ENCODE assay signal across 1 cellular context in the genomic region with DNA sequence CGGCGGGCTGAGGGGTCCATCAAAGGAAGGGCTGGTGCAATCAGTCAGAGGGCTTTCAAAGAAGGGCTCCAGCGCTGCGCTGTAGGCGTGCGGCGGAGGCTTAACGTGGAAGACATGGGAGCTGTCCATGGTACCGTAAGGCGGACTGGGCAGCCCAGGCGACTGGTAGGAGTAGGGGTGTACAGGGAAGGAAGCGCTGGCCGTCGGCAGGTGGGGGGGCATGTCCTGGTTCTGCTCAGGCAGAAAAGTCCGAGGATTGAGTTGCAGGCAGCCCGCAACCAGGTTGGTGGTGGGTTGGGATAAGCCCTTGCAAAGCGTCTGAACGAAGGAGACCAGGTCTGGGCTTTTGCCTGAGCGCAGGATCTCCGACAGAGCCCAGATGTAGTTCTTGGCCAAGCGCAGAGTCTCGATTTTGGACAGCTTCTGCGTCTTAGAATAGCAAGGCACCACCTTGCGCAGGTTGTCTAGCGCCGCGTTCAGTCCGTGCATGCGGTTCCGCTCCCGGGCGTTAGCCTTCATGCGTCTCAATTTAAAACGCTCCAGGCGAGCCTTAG.
TF ChIP-seq lines count a peak whose summit lies in the region.

No MANE protein-coding gene starts in this region.

TF ChIP-seq in HepG2, 621 proteins besides CTCF, POLR2A, EP300 and RAD21 (continued from another document and continues in another):
- TF ChIP-seq, protein P1, sequence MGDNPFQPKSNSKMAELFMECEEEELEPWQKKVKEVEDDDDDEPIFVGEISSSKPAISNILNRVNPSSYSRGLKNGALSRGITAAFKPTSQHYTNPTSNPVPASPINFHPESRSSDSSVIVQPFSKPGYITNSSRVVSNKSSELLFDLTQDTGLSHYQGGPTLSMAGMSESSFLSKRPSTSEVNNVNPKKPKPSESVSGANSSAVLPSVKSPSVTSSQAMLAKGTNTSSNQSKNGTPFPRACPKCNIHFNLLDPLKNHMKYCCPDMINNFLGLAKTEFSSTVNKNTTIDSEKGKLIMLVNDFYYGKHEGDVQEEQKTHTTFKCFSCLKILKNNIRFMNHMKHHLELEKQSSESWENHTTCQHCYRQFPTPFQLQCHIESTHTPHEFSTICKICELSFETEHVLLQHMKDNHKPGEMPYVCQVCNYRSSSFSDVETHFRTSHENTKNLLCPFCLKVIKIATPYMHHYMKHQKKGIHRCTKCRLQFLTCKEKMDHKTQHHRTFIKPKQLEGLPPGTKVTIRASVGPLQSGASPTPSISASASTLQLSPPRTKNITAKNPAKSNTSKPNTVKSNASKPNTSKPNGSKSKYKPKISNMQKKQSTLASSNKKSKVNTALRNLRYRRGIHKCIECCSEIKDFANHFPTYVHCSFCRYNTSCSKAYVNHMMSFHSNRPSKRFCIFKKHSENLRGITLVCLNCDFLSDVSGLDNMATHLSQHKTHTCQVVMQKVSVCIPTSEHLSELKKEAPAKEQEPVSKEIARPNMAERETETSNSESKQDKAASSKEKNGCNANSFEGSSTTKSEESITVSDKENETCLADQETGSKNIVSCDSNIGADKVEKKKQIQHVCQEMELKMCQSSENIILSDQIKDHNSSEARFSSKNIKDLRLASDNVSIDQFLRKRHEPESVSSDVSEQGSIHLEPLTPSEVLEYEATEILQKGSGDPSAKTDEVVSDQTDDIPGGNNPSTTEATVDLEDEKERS (CRISPR knock-in tag; IDR thresholded peaks at IDR 0.05), result no peak
- TF ChIP-seq CAMTA2 (CRISPR knock-in tag; IDR thresholded peaks at IDR 0.05; ENCODE audit: borderline replicate concordance) (no peak), ZNF547 (CRISPR knock-in tag; IDR thresholded peaks at IDR 0.05) (0 out of 2 replicates have a peak, but pooled peaks have one; percentile 30), SNAPC2 (CRISPR knock-in tag; IDR thresholded peaks at IDR 0.05) (peak; percentile 81; the same call in 1 of the 2 replicates), NFIC (IDR thresholded peaks at IDR 0.05; ENCODE audit: low read length) (no peak), MBNL3 (CRISPR knock-in tag; conservative IDR thresholded peaks at IDR 0.05) (no peak), ZIK1 (CRISPR knock-in tag; IDR thresholded peaks at IDR 0.05; ENCODE audit: borderline replicate concordance, low read depth) (no peak), ZSCAN30 (CRISPR knock-in tag; IDR thresholded peaks at IDR 0.05) (no peak), HDAC6 (IDR thresholded peaks at IDR 0.05; ENCODE audit: low read depth, low read length) (no peak), MIER3 (CRISPR knock-in tag; IDR thresholded peaks at IDR 0.05; ENCODE audit: borderline replicate concordance) (peak; percentile 58; the same call in 1 of the 2 replicates), ARNT2 (CRISPR knock-in tag; IDR thresholded peaks at IDR 0.05; ENCODE audit: low read depth) (peak; percentile 89), ZNF432 (CRISPR knock-in tag; IDR thresholded peaks at IDR 0.05; ENCODE audit: borderline replicate concordance) (no peak), ZNF549 (CRISPR knock-in tag; IDR thresholded peaks at IDR 0.05) (no peak), ZBTB38 (CRISPR knock-in tag; IDR thresholded peaks at IDR 0.05) (no peak), ZNF354B (CRISPR knock-in tag; IDR thresholded peaks at IDR 0.05) (0 out of 2 replicates have a peak, but pooled peaks have one; percentile 35), RXRA (CRISPR knock-in tag; IDR thresholded peaks at IDR 0.05) (no peak; the same call in 1 of the 2 replicates)
- TF ChIP-seq, protein P2, sequence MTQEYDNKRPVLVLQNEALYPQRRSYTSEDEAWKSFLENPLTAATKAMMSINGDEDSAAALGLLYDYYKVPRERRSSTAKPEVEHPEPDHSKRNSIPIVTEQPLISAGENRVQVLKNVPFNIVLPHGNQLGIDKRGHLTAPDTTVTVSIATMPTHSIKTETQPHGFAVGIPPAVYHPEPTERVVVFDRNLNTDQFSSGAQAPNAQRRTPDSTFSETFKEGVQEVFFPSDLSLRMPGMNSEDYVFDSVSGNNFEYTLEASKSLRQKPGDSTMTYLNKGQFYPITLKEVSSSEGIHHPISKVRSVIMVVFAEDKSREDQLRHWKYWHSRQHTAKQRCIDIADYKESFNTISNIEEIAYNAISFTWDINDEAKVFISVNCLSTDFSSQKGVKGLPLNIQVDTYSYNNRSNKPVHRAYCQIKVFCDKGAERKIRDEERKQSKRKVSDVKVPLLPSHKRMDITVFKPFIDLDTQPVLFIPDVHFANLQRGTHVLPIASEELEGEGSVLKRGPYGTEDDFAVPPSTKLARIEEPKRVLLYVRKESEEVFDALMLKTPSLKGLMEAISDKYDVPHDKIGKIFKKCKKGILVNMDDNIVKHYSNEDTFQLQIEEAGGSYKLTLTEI (CRISPR knock-in tag; conservative IDR thresholded peaks at IDR 0.05), result no peak
- TF ChIP-seq, protein P3, sequence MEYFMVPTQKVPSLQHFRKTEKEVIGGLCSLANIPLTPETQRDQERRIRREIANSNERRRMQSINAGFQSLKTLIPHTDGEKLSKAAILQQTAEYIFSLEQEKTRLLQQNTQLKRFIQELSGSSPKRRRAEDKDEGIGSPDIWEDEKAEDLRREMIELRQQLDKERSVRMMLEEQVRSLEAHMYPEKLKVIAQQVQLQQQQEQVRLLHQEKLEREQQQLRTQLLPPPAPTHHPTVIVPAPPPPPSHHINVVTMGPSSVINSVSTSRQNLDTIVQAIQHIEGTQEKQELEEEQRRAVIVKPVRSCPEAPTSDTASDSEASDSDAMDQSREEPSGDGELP (IDR thresholded peaks at IDR 0.05; ENCODE audit: borderline replicate concordance, low read depth), result no peak
- TF ChIP-seq, protein P4, sequence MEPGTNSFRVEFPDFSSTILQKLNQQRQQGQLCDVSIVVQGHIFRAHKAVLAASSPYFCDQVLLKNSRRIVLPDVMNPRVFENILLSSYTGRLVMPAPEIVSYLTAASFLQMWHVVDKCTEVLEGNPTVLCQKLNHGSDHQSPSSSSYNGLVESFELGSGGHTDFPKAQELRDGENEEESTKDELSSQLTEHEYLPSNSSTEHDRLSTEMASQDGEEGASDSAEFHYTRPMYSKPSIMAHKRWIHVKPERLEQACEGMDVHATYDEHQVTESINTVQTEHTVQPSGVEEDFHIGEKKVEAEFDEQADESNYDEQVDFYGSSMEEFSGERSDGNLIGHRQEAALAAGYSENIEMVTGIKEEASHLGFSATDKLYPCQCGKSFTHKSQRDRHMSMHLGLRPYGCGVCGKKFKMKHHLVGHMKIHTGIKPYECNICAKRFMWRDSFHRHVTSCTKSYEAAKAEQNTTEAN (CRISPR knock-in tag; conservative IDR thresholded peaks at IDR 0.05), result peak; percentile 79; the same call in 1 of the 2 replicates
- TF ChIP-seq, protein P5, sequence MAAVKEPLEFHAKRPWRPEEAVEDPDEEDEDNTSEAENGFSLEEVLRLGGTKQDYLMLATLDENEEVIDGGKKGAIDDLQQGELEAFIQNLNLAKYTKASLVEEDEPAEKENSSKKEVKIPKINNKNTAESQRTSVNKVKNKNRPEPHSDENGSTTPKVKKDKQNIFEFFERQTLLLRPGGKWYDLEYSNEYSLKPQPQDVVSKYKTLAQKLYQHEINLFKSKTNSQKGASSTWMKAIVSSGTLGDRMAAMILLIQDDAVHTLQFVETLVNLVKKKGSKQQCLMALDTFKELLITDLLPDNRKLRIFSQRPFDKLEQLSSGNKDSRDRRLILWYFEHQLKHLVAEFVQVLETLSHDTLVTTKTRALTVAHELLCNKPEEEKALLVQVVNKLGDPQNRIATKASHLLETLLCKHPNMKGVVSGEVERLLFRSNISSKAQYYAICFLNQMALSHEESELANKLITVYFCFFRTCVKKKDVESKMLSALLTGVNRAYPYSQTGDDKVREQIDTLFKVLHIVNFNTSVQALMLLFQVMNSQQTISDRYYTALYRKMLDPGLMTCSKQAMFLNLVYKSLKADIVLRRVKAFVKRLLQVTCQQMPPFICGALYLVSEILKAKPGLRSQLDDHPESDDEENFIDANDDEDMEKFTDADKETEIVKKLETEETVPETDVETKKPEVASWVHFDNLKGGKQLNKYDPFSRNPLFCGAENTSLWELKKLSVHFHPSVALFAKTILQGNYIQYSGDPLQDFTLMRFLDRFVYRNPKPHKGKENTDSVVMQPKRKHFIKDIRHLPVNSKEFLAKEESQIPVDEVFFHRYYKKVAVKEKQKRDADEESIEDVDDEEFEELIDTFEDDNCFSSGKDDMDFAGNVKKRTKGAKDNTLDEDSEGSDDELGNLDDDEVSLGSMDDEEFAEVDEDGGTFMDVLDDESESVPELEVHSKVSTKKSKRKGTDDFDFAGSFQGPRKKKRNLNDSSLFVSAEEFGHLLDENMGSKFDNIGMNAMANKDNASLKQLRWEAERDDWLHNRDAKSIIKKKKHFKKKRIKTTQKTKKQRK (IDR thresholded peaks at IDR 0.05; ENCODE audit: low read length), result no peak
- TF ChIP-seq, protein P6, sequence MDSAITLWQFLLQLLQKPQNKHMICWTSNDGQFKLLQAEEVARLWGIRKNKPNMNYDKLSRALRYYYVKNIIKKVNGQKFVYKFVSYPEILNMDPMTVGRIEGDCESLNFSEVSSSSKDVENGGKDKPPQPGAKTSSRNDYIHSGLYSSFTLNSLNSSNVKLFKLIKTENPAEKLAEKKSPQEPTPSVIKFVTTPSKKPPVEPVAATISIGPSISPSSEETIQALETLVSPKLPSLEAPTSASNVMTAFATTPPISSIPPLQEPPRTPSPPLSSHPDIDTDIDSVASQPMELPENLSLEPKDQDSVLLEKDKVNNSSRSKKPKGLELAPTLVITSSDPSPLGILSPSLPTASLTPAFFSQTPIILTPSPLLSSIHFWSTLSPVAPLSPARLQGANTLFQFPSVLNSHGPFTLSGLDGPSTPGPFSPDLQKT (CRISPR knock-in tag; IDR thresholded peaks at IDR 0.05; ENCODE audit: borderline replicate concordance), result peak; percentile 61; the same call in 1 of the 2 replicates
- TF ChIP-seq, protein P7, sequence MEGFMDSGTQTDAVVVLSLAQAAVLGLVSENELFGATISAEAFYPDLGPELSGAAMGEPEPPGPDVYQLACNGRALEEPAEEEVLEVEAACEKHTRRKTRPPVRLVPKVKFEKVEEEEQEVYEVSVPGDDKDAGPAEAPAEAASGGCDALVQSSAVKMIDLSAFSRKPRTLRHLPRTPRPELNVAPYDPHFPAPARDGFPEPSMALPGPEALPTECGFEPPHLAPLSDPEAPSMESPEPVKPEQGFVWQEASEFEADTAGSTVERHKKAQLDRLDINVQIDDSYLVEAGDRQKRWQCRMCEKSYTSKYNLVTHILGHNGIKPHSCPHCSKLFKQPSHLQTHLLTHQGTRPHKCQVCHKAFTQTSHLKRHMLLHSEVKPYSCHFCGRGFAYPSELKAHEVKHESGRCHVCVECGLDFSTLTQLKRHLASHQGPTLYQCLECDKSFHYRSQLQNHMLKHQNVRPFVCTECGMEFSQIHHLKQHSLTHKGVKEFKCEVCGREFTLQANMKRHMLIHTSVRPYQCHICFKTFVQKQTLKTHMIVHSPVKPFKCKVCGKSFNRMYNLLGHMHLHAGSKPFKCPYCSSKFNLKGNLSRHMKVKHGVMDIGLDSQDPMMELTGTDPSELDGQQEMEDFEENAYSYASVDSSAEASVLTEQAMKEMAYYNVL (CRISPR knock-in tag; IDR thresholded peaks at IDR 0.05; ENCODE audit: borderline replicate concordance), result 0 out of 2 replicates have a peak, but pooled peaks have one; percentile 44
- TF ChIP-seq, protein P8, sequence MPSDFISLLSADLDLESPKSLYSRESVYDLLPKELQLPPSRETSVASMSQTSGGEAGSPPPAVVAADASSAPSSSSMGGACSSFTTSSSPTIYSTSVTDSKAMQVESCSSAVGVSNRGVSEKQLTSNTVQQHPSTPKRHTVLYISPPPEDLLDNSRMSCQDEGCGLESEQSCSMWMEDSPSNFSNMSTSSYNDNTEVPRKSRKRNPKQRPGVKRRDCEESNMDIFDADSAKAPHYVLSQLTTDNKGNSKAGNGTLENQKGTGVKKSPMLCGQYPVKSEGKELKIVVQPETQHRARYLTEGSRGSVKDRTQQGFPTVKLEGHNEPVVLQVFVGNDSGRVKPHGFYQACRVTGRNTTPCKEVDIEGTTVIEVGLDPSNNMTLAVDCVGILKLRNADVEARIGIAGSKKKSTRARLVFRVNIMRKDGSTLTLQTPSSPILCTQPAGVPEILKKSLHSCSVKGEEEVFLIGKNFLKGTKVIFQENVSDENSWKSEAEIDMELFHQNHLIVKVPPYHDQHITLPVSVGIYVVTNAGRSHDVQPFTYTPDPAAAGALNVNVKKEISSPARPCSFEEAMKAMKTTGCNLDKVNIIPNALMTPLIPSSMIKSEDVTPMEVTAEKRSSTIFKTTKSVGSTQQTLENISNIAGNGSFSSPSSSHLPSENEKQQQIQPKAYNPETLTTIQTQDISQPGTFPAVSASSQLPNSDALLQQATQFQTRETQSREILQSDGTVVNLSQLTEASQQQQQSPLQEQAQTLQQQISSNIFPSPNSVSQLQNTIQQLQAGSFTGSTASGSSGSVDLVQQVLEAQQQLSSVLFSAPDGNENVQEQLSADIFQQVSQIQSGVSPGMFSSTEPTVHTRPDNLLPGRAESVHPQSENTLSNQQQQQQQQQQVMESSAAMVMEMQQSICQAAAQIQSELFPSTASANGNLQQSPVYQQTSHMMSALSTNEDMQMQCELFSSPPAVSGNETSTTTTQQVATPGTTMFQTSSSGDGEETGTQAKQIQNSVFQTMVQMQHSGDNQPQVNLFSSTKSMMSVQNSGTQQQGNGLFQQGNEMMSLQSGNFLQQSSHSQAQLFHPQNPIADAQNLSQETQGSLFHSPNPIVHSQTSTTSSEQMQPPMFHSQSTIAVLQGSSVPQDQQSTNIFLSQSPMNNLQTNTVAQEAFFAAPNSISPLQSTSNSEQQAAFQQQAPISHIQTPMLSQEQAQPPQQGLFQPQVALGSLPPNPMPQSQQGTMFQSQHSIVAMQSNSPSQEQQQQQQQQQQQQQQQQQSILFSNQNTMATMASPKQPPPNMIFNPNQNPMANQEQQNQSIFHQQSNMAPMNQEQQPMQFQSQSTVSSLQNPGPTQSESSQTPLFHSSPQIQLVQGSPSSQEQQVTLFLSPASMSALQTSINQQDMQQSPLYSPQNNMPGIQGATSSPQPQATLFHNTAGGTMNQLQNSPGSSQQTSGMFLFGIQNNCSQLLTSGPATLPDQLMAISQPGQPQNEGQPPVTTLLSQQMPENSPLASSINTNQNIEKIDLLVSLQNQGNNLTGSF (CRISPR knock-in tag; IDR thresholded peaks at IDR 0.05), result peak; percentile 97
- TF ChIP-seq, protein P9, sequence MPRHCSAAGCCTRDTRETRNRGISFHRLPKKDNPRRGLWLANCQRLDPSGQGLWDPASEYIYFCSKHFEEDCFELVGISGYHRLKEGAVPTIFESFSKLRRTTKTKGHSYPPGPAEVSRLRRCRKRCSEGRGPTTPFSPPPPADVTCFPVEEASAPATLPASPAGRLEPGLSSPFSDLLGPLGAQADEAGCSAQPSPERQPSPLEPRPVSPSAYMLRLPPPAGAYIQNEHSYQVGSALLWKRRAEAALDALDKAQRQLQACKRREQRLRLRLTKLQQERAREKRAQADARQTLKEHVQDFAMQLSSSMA (CRISPR knock-in tag; IDR thresholded peaks at IDR 0.05), result no peak
